In the genomic region with DNA sequence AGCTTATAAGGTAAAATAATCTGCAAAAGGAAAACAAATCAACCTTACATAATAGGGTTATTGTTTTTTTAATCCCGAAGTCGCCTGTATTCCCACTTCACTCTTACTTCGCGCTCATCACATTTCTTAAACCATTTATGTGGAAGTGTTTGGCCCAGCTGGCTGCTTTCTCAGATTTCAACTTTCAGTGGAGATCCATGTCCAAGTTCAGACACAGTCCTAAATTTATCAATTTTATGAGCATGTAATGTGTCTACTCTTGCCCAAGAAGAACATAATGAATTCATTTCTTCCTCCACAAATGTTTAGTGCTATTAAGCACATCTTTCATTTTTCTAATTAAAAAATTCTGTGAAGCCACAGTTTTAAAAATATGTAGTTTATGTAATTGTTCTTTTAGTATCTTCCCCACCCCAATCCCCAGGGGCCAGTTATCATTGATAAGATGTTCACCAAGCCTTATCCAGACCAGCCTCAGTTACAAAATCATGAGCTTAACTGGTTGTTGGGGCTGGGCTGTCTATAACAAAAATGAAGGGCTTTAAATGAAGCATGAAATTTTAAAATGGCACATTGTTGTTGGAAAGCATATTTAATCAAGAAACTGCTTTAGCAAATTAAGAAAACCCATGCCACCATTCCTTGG, we compare ENCODE assay signal across 11 cellular contexts.
"Had no signal": no experiment of that assay in that cellular context is flagged by ENCODE, and none has a peak within 500 bp of the region (broad histone marks: within the 10 kb centered on the region; RNA-seq: fewer than 3 reads in every experiment).

No MANE protein-coding gene starts in this region.

- ATAC-seq: lower lobe of right lung; pancreas; stimulated activated naive B cell treated with anti-CD40 and anti-IgM and Interleukin-4, amounts not matched to agents 10 μg/mL and 1 μg/mL and 100 μg/mL, for 72 hours had no signal

- H3K27me3 ChIP-seq: hepatocyte, neural progenitor cell, pancreas, transverse colon had no signal

- H3K9me3 ChIP-seq: lower lobe of right lung, pancreas, transverse colon had no signal

- H3K4me2 ChIP-seq: hepatocyte, neural progenitor cell had no signal

- H3K4me3 ChIP-seq: hepatocyte, lower lobe of right lung, neural progenitor cell, pancreas, transverse colon had no signal

- H2AFZ ChIP-seq: hepatocyte, neural progenitor cell had no signal

- H3K4me1 ChIP-seq: lower lobe of right lung, pancreas, transverse colon had no signal

- H3K36me3 ChIP-seq: lower lobe of right lung, pancreas, transverse colon had no signal

- H3K27ac ChIP-seq: hepatocyte, lower lobe of right lung, neural progenitor cell, pancreas, transverse colon had no signal

- DNase-seq: activated CD4-positive, alpha-beta T cell treated with anti-CD3 and anti-CD28 coated beads, Interleukin-2, amount 50 U/mL, for 4 hours; activated CD4-positive, CD25-positive, alpha-beta regulatory T cell treated with anti-CD3 and anti-CD28 coated beads, Interleukin-2, amount 50 U/mL, for 72 hours; activated gamma-delta T cell; activated T-cell treated with anti-CD3 and anti-CD28 coated beads, Interleukin-2, amount 50 U/mL, for 48 hours; lower lobe of right lung; pancreas; stimulated activated naive B cell treated with anti-CD40 and anti-IgM and Interleukin-4, amounts not matched to agents 10 μg/mL and 1 μg/mL and 100 μg/mL, for 72 hours; SW 1271; transverse colon had no signal

- H3K9ac ChIP-seq: neural progenitor cell had no signal
